Comparison of ENCODE assay signal across 12 cellular contexts in the genomic region with DNA sequence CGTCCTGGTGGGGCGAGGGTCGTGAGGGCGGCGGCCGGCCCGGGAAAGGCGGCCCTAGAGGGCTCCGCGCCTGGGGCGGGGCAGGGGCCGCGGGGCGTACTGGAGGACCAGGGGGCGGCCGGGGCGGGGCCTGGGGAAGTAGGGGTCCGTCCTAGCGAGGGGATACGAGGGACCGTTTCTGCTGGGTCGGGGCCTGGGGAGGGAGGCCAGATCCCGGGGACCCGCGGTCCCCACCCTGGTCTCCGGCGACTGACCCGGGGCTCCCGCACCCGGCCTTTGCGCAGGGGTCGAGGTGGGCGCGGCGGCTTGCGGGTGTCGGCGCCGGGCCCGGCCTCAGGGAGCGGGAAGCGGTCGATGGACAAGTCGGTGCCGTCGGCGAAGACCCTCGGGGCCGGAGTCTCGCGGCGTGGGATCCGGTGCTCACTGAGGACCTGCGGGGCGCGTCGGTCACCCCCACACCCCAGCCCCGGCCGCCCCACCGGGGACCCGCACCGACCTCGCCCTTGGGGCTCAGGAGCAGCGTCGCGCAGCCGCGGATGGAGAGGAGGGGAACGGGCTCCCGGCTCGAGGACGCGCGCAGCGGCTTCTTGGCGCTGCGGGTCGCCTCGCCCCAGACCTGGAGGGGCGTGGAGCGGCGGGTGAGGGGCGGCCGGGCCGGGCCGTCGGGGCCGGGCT. TPM values are rescaled to one million over a fixed set of nuclear protein-coding genes. Genes with fewer than 3 reads are reported as not detected.
DNase-seq lines count a peak whose midpoint lies in the region; ATAC-seq, FAIRE-seq and TF ChIP-seq lines count a peak whose summit lies in the region.
"Had no signal": no experiment of that assay in that cellular context is flagged by ENCODE, and none has a peak within 500 bp of the region (broad histone marks: within the 10 kb centered on the region; RNA-seq: fewer than 3 reads in every experiment).

No MANE protein-coding gene starts in this region.

- H2BK15ac ChIP-seq in H9 (ENCODE audit: low read depth, low read length): no peak overlapping the region

- H3K4me1 Mint-ChIP-seq in H9: peaks cover 7 to 17% of the 10 kb centered on the region in 2 experiments

- H3K56ac ChIP-seq in H9 (ENCODE audit: insufficient read length, low read depth, low read length): no peak overlapping the region

- H3K36me3 ChIP-seq in OCI-LY3 (replicated peaks; ENCODE audit: low read depth, low read length) (no peaks in the 10 kb centered on the region), esophagus (ENCODE audit: control insufficient read depth in 2 of 2, insufficient read depth in 2 of 2, low read length in 1 of 2) (no peaks in the 10 kb centered on the region), prostate gland (no peaks in the 10 kb centered on the region), tibial artery (no peaks in the 10 kb centered on the region)

- H2BK20ac ChIP-seq in H9 (ENCODE audit: low read depth, low read length, poor library complexity, severe bottlenecking): no peak overlapping the region

- TF ChIP-seq POLR2A in prostate gland (IDR thresholded peaks at IDR 0.05): no peak

- H4K20me1 ChIP-seq in H9 (ENCODE audit: control insufficient read depth, insufficient read depth, insufficient read length) (no peaks in the 10 kb centered on the region), OCI-LY3 (ENCODE audit: insufficient read depth, low read length) (no peaks in the 10 kb centered on the region)

- intact Hi-C loops in prostate gland (cut with DNase I): loop anchor here (2.0 kb wide), 1 partner anchor 167 kb away; no protein-coding TSS in a partner anchor
- intact Hi-C loops in tibial artery (cut with DNase I; ENCODE audit: low total_unique reads): loop anchor here (2.0 kb wide), 1 partner anchor 173 kb away; no protein-coding TSS in a partner anchor

- DNase-seq in H9 (no peak), prostate gland (ENCODE audit: low spot score) (no peak), hippocampal formation (lab: John Stamatoyannopoulos, UW) (no peak), urothelium cell line (ENCODE audit: low spot score) (no peak), tibial artery (no peak)
- DNase-seq: GF-D8, NCI-H524 treated with DMSO at 0.1 percent for 48 hours had no signal

- peak overlapping the region; percentile 74 for H3K4me3 ChIP-seq in OCI-LY3 (ENCODE audit: low read length)
- peak overlapping the region; percentile 39 to 40 for H3K4me3 ChIP-seq in esophagus (ENCODE audit: low read depth in 1 of 2, low read length in 2 of 2)
- H3K4me3 ChIP-seq in prostate gland: peak overlapping the region; percentile 28 to 45
- peak overlapping the region in 1 of 2 donors; percentile 35 for H3K4me3 ChIP-seq in tibial artery

- no peak overlapping the region for H2AK5ac ChIP-seq in H9 (ENCODE audit: insufficient read length, low read length)

- peak overlapping the region; percentile 58 to 73; a peak in 4 of 5 replicates for H3K4me3 Mint-ChIP-seq in H9

- H3K14ac ChIP-seq in H9 (ENCODE audit: insufficient read depth, low read length): no peak overlapping the region; the same call in 1 of the 2 replicates

- no peaks in the 10 kb centered on the region for H3K79me1 ChIP-seq in H9 (ENCODE audit: insufficient read depth, low read depth, low read length, poor library complexity, severe bottlenecking)

- H3K79me2 ChIP-seq in H9 (ENCODE audit: insufficient read depth, low read length): no peaks in the 10 kb centered on the region
- no peaks in the 10 kb centered on the region for H3K79me2 ChIP-seq in OCI-LY3 (ENCODE audit: low read length)

- H3K4ac ChIP-seq in H9 (ENCODE audit: low read depth, low read length): no peak overlapping the region

- no peaks in the 10 kb centered on the region for H3K9me3 ChIP-seq in H9 (ENCODE audit: control insufficient read depth, low read depth, low read length)
- H3K9me3 ChIP-seq in OCI-LY3 (ENCODE audit: insufficient read depth, low read length): no peaks in the 10 kb centered on the region
- H3K9me3 ChIP-seq in esophagus (ENCODE audit: control insufficient read depth in 2 of 2, insufficient read depth in 1 of 2, low read depth in 1 of 2, low read length in 1 of 2): no peaks in the 10 kb centered on the region
- no peaks in the 10 kb centered on the region for H3K9me3 ChIP-seq in prostate gland
- H3K9me3 ChIP-seq in tibial artery: no peaks in the 10 kb centered on the region

- H4K91ac ChIP-seq in H9 (ENCODE audit: insufficient read length, low read depth, low read length): no peak overlapping the region

- H3K4me2 ChIP-seq in H9 (ENCODE audit: insufficient read depth, insufficient read length, low read length) (peak overlapping the region; percentile 37), OCI-LY3 (ENCODE audit: low read length) (peak overlapping the region; percentile 82)

- TF ChIP-seq CTCF in H9 (conservative IDR thresholded peaks at IDR 0.05): no peak
- TF ChIP-seq CTCF in OCI-LY3 (IDR thresholded peaks at IDR 0.05; ENCODE audit: low read depth, low read length): no peak
- TF ChIP-seq CTCF in prostate gland (IDR thresholded peaks at IDR 0.05): peak in 1 of 4 experiments; percentile 9
- no peak for TF ChIP-seq CTCF in tibial artery (IDR thresholded peaks at IDR 0.05)

- H3K18ac ChIP-seq in H9 (ENCODE audit: insufficient read length, low read depth, low read length): no peak overlapping the region

- WGBS in H9 (ENCODE audit: extremely low coverage, insufficient read length, low lambda C conversion rate): no CpG with 5 or more reads among the region's 88 CpGs
- WGBS in esophagus, 2 donors: 1 to 3% methylated on average over 69 to 88 of the region's 88 CpGs
- 2% methylated on average over 73 of the region's 88 CpGs for WGBS in prostate gland

- FAIRE-seq in urothelium cell line (lab: Jason Lieb, UNC): no peak
- FAIRE-seq: endometrium had no signal

- H3K23me2 ChIP-seq in H9 (ENCODE audit: insufficient read length, low read depth, low read length, poor library complexity, severe bottlenecking): peaks cover 7% of the 10 kb centered on the region

- peaks cover 0 to 2% (median 0%) of the 10 kb centered on the region in 3 experiments; a peak in 4 of 7 replicates for H3K36me3 Mint-ChIP-seq in H9 (ENCODE audit: insufficient read depth in 1 of 3, low read depth in 3 of 3)

- H3K4me1 ChIP-seq in H9 (ENCODE audit: insufficient read depth, low read length) (no peaks in the 10 kb centered on the region), OCI-LY3 (ENCODE audit: low read length) (peaks cover 18% of the 10 kb centered on the region), esophagus (ENCODE audit: control insufficient read depth in 2 of 2, insufficient read depth in 2 of 2, low read length in 1 of 2) (peaks cover 3 to 11% of the 10 kb centered on the region in 2 donors), prostate gland (replicated peaks) (peaks cover 12% of the 10 kb centered on the region), tibial artery (peaks cover 0 to 32% (median 24%) of the 10 kb centered on the region in 4 donors)

- H3K27me3 ChIP-seq in H9 (ENCODE audit: insufficient read depth, low read length) (peaks cover 5% of the 10 kb centered on the region; the same call in 1 of the 2 replicates), OCI-LY3 (ENCODE audit: low read depth, low read length) (no peaks in the 10 kb centered on the region), esophagus (ENCODE audit: control insufficient read depth in 1 of 2, insufficient read depth in 2 of 2, low read length in 2 of 2) (no peaks in the 10 kb centered on the region), prostate gland (replicated peaks; ENCODE audit: insufficient read depth) (no peaks in the 10 kb centered on the region), tibial artery (peaks cover 13 to 91% of the 10 kb centered on the region in 2 donors)

- H3K9ac ChIP-seq in H9 (ENCODE audit: extremely low read depth, insufficient read length, low read length): no peak overlapping the region
- H3K9ac ChIP-seq in OCI-LY3 (ENCODE audit: low read length): peak overlapping the region; percentile 37; the same call in 1 of the 2 replicates

- no peak overlapping the region for H2BK5ac ChIP-seq in H9 (ENCODE audit: insufficient read length, low read length)

- no peak overlapping the region for H4K5ac ChIP-seq in H9 (ENCODE audit: insufficient read length, low read depth, low read length)

- H3K27ac ChIP-seq in H9 (ENCODE audit: insufficient read length, low read depth, low read length): no peak overlapping the region
- no peak overlapping the region for H3K27ac ChIP-seq in OCI-LY3 (ENCODE audit: low read length)
- peak overlapping the region in 1 of 2 donors; percentile 14 for H3K27ac ChIP-seq in esophagus (ENCODE audit: low read depth in 2 of 2, low read length in 1 of 2)
- peak overlapping the region in 1 of 2 donors; percentile 11 for H3K27ac ChIP-seq in prostate gland
- no peak overlapping the region for H3K27ac ChIP-seq in tibial artery

- H3K23ac ChIP-seq in H9 (ENCODE audit: insufficient read length, low read depth, low read length): no peak overlapping the region

- H2BK120ac ChIP-seq in H9 (ENCODE audit: low read depth, low read length, poor library complexity, severe bottlenecking): no peak overlapping the region

- H4K8ac ChIP-seq in H9 (replicated peaks; ENCODE audit: insufficient read length, low read depth, low read length): no peak overlapping the region

- H2AFZ ChIP-seq in H9 (ENCODE audit: low read length) (no peak overlapping the region), OCI-LY3 (ENCODE audit: low read depth, low read length) (0 out of 2 replicates have a peak overlapping the region, but pooled peaks have one; percentile 53)

- H3K27ac Mint-ChIP-seq in H9: no peak overlapping the region
- H3K27ac Mint-ChIP-seq: progenitor cell of endocrine pancreas had no signal

- no peak overlapping the region for H2BK12ac ChIP-seq in H9 (ENCODE audit: insufficient read length, low read depth, low read length)

- no peaks in the 10 kb centered on the region; a peak in 2 of 5 replicates for H3K9me3 Mint-ChIP-seq in H9

- H3K27me3 Mint-ChIP-seq in H9 (ENCODE audit: low read depth): peaks cover 34% of the 10 kb centered on the region

- no peak for ATAC-seq in GM19463 (IDR thresholded peaks at IDR 0.05; ENCODE audit: unreplicated experiment)

- no peak overlapping the region for H3T11ph ChIP-seq in H9 (ENCODE audit: low read length)

RNA-seq across cellular contexts. Expression of a gene that starts 4.9 kb away (rescaled TPM):
- total RNA-seq in H9 (2021) (4.2 and 4.7 TPM in 2 replicates), prostate gland (10 to 100 TPM in 1 of 2 donors, 1 to 10 TPM in 1; 8.7 to 19.2 TPM)
- polyA plus RNA-seq in esophagus: 1 to 10 TPM; 2.9 to 6.9 TPM

RNA-seq across cellular contexts. Expression of a gene that starts 5.1 kb away (rescaled TPM):
- total RNA-seq in H9 (2021): 26.3 and 30.0 TPM in 2 replicates
- 10 to 100 TPM; 46.6 to 82.4 TPM for polyA plus RNA-seq in esophagus
- total RNA-seq in prostate gland: 100 to 1,000 TPM in 1 of 2 donors, 10 to 100 TPM in 1; 49.4 to 107 TPM

RNA-seq across cellular contexts. Expression of a gene that starts 18.3 kb away (rescaled TPM):
- total RNA-seq in H9 (2021): 3.1 and 3.4 TPM in 2 replicates
- 1 to 10 TPM; 1.7 to 4.0 TPM for polyA plus RNA-seq in esophagus
- total RNA-seq in prostate gland: 1 to 10 TPM; 1.9 to 9.1 TPM

RNA-seq across cellular contexts. Expression of a gene that starts 20.3 kb away (rescaled TPM):
- 61.8 and 66.0 TPM in 2 replicates for total RNA-seq in H9 (2021)
- 100 to 1,000 TPM; 163 to 257 TPM for polyA plus RNA-seq in esophagus
- 10 to 100 TPM; 47.0 to 62.8 TPM for total RNA-seq in prostate gland

RNA-seq across cellular contexts. Expression of a gene that starts 20.6 kb away (rescaled TPM):
- total RNA-seq in H9 (2021): 48.9 and 50.6 TPM in 2 replicates
- 10 to 100 TPM; 13.7 to 28.4 TPM for polyA plus RNA-seq in esophagus
- 10 to 100 TPM; 20.8 to 55.2 TPM for total RNA-seq in prostate gland
